Comparison of ENCODE assay signal across 1 cellular context in genomic region chr1:212035123-212035834, GRCh38.
A peak's percentile ranks its signal among the peaks of the same experiment; 100 is the strongest.
TF ChIP-seq lines count a peak whose summit lies in the region.

Gene DTL, plus strand, starts transcription at chr1:212035748. Its CDS starts 143 bp downstream, at chr1:212035891.
Gene INTS7, minus strand, starts transcription at chr1:212035557. Its CDS starts 120 bp downstream, at chr1:212035437.

TF ChIP-seq in SK-N-SH, 30 proteins besides CTCF, POLR2A, EP300 and RAD21 (continued from another document):
- TF ChIP-seq REST (IDR thresholded peaks at IDR 0.05; ENCODE audit: low read depth, low read length) = no peak
- TF ChIP-seq FOSL2 (IDR thresholded peaks at IDR 0.05; ENCODE audit: borderline replicate concordance, low read depth) = no peak
- TF ChIP-seq FOXM1 (IDR thresholded peaks at IDR 0.05; ENCODE audit: low read depth) = 0 out of 2 replicates have a peak, but pooled peaks have one; percentile 48
